ENCODE assay signal across 1 cellular context in the genomic region with DNA sequence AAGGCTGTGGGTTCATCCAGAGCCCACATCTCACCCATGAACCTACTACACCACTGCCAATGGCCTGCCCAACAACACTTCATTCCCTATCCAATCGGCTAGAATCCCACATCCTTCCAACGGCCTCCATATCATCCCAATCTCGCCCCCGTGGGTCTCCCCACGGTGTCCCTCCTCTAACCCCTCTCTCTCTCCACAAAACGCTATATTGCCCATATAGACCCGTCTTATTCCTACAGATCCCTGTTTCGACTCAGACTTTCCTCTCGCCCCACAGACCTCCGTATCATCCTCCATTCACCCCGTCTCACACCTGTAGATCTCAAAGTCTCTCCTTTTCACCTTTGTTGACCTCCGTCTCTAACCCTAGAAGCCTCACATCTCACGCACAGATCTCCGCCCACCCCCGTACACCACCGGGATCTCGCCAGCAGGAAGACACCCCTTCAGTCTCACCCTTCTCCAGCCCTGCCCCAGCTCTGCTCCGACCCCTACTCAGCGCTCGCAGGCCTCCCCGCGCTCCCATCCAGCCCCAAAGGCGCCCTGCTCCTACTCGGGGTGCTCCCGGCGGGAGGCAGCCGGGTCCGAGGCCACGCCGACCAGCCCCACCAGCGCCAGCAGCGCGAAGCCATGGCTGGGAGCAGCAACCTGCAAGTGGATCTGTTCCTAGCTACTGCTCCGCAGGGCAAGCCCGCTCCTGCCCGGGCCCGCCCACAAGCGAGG.
A peak's percentile ranks its signal among the peaks of the same experiment; 100 is the strongest.
TF ChIP-seq lines count a peak whose summit lies in the region.

A gene with protein sequence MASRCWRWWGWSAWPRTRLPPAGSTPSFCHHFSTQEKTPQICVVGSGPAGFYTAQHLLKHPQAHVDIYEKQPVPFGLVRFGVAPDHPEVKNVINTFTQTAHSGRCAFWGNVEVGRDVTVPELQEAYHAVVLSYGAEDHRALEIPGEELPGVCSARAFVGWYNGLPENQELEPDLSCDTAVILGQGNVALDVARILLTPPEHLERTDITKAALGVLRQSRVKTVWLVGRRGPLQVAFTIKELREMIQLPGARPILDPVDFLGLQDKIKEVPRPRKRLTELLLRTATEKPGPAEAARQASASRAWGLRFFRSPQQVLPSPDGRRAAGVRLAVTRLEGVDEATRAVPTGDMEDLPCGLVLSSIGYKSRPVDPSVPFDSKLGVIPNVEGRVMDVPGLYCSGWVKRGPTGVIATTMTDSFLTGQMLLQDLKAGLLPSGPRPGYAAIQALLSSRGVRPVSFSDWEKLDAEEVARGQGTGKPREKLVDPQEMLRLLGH (minus strand): TSS at position 682 of the 723 bp plus-strand sequence. CDS start 50 bp downstream, at position 632.

TF ChIP-seq in HepG2, 621 proteins besides CTCF, POLR2A, EP300 and RAD21 (continued from another document and continues in another):
- TF ChIP-seq, protein P1, sequence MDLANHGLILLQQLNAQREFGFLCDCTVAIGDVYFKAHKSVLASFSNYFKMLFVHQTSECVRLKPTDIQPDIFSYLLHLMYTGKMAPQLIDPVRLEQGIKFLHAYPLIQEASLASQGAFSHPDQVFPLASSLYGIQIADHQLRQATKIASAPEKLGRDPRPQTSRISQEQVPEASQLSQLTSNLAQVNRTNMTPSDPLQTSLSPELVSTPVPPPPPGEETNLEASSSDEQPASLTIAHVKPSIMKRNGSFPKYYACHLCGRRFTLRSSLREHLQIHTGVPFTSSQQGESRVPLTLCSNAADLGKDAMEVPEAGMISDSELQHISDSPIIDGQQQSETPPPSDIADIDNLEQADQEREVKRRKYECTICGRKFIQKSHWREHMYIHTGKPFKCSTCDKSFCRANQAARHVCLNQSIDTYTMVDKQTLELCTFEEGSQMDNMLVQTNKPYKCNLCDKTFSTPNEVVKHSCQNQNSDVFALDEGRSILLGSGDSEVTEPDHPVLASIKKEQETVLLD (CRISPR knock-in tag; IDR thresholded peaks at IDR 0.05; ENCODE audit: low read depth): peak; percentile 48; the same call in 1 of the 2 replicates
- TF ChIP-seq ZNF841 (CRISPR knock-in tag; IDR thresholded peaks at IDR 0.05; ENCODE audit: borderline replicate concordance) (no peak), ZNF251 (CRISPR knock-in tag; IDR thresholded peaks at IDR 0.05) (no peak), CREB1 (IDR thresholded peaks at IDR 0.05) (no peak), CREB1 (CRISPR knock-in tag; IDR thresholded peaks at IDR 0.05) (no peak), CEBPZ (IDR thresholded peaks at IDR 0.05; ENCODE audit: low read length) (no peak), FOXA1 (IDR thresholded peaks at IDR 0.05) (no peak), FOXA1 (CRISPR knock-in tag; IDR thresholded peaks at IDR 0.05) (no peak), ZNF484 (CRISPR knock-in tag; IDR thresholded peaks at IDR 0.05; ENCODE audit: borderline replicate concordance, low read depth) (no peak), ISL2 (CRISPR knock-in tag; IDR thresholded peaks at IDR 0.05) (peak; percentile 77), REST (IDR thresholded peaks at IDR 0.05; ENCODE audit: borderline replicate concordance in 1 of 2, low read depth in 1 of 2, low read length in 2 of 2) (peak in 1 of 2 experiments; percentile 79; a peak in 1 of 4 replicates), FOXP1 (IDR thresholded peaks at IDR 0.05) (no peak), FOXP1 (CRISPR knock-in tag; IDR thresholded peaks at IDR 0.05) (no peak), REXO4 (CRISPR knock-in tag; IDR thresholded peaks at IDR 0.05; ENCODE audit: borderline replicate concordance) (no peak), GABPB1 (CRISPR knock-in tag; IDR thresholded peaks at IDR 0.05) (peak; percentile 73; the same call in 1 of the 2 replicates), ZNF724P (CRISPR knock-in tag; IDR thresholded peaks at IDR 0.05; ENCODE audit: borderline replicate concordance) (0 out of 2 replicates have a peak, but pooled peaks have one; percentile 56), PCBP2 (optimal IDR thresholded peaks at IDR 0.05; ENCODE audit: low read depth, low read length, poor library complexity, severe bottlenecking) (no peak), ZNF24 (IDR thresholded peaks at IDR 0.05) (no peak), DMTF1 (CRISPR knock-in tag; IDR thresholded peaks at IDR 0.05) (no peak)
- TF ChIP-seq, protein P2, sequence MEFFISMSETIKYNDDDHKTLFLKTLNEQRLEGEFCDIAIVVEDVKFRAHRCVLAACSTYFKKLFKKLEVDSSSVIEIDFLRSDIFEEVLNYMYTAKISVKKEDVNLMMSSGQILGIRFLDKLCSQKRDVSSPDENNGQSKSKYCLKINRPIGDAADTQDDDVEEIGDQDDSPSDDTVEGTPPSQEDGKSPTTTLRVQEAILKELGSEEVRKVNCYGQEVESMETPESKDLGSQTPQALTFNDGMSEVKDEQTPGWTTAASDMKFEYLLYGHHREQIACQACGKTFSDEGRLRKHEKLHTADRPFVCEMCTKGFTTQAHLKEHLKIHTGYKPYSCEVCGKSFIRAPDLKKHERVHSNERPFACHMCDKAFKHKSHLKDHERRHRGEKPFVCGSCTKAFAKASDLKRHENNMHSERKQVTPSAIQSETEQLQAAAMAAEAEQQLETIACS (CRISPR knock-in tag; IDR thresholded peaks at IDR 0.05): no peak; the same call in 1 of the 2 replicates
- TF ChIP-seq, protein P3, sequence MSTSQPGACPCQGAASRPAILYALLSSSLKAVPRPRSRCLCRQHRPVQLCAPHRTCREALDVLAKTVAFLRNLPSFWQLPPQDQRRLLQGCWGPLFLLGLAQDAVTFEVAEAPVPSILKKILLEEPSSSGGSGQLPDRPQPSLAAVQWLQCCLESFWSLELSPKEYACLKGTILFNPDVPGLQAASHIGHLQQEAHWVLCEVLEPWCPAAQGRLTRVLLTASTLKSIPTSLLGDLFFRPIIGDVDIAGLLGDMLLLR (CRISPR knock-in tag; IDR thresholded peaks at IDR 0.05): peak; percentile 87
- TF ChIP-seq, protein P4, sequence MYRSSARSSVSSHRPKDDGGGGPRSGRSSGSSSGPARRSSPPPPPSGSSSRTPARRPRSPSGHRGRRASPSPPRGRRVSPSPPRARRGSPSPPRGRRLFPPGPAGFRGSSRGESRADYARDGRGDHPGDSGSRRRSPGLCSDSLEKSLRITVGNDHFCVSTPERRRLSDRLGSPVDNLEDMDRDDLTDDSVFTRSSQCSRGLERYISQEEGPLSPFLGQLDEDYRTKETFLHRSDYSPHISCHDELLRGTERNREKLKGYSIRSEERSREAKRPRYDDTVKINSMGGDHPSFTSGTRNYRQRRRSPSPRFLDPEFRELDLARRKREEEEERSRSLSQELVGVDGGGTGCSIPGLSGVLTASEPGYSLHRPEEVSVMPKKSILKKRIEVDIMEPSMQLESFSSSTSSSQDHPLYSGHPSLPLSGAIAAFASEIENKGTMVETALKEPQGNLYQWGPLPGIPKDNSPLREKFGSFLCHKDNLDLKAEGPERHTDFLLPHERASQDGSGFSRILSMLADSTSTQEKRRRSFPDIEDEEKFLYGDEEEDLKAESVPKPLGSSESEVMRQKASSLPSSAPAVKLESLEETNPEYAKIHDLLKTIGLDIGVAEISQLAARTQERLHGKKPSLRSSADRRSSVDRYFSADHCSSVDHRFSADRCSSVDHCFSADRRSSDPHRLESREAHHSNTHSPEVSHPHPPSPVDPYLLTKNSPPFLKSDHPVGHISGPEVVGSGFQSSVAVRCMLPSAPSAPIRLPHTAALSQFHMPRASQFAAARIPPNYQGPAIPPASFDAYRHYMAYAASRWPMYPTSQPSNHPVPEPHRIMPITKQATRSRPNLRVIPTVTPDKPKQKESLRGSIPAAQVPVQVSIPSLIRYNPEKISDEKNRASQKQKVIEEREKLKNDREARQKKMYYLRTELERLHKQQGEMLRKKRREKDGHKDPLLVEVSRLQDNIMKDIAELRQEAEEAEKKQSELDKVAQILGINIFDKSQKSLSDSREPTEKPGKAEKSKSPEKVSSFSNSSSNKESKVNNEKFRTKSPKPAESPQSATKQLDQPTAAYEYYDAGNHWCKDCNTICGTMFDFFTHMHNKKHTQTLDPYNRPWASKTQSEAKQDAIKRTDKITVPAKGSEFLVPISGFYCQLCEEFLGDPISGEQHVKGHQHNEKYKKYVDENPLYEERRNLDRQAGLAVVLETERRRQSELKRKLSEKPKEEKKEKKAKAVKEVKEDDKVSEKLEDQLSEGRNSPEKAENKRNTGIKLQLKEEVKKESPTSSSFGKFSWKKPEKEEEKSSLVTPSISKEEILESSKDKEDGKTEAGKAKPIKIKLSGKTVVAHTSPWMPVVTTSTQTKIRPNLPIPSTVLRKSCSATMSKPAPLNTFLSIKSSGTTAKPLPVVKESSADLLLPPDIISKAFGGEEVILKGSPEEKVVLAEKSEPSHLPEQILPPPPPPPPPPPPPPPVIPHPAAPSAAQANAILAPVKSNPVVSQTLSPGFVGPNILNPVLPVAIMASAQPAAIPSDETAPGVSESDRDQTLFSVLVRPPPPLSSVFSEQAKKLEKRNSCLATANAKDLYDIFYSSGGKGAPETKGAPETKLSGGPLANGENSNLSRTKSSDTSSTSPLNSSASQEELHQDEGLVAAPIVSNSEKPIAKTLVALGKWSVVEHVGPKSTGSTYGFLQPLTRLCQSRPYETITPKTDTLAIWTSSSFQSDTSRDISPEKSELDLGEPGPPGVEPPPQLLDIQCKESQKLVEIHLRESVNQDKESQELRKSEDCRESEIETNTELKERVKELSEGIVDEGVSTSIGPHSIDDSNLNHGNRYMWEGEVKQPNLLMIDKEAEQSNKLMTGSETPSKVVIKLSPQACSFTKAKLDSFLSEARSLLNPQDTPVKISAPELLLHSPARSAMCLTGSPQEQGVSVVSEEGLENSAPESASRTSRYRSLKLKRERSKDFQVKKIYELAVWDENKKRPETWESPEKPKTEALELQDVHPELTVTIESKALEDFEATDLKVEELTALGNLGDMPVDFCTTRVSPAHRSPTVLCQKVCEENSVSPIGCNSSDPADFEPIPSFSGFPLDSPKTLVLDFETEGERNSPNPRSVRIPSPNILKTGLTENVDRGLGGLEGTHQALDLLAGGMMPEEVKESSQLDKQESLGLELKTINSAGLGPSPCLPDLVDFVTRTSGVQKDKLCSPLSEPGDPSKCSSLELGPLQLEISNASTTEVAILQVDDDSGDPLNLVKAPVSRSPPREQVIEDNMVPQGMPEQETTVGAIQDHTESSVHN (CRISPR knock-in tag; IDR thresholded peaks at IDR 0.05): no peak
